In the genomic region with DNA sequence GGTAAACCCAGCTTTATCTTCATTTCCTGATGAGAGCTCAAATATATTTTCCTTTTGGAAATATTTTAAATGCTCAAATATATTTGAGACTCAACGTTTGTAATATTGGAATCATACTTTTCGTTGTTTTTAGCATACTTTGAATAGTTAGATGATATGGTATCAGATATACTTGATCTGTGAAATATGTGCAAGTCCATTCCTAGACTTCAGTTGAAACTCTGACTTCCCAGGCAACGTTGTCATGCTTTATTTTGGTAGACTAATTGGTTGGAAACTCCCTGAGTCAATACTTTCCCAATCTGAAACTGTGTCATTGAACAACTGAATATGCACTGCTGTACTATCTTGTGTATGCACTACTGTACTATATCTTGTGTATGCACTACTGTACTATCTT, we compare ENCODE assay signal across 13 cellular contexts.
DNase-seq lines count a peak whose midpoint lies in the region; ATAC-seq and TF ChIP-seq lines count a peak whose summit lies in the region.
"Had no signal": no experiment of that assay in that cellular context is flagged by ENCODE, and none has a peak within 500 bp of the region (broad histone marks: within the 10 kb centered on the region; RNA-seq: fewer than 3 reads in every experiment).

No MANE protein-coding gene starts in this region.

- H3K9me3 ChIP-seq in SK-N-SH, result no peaks in the 10 kb centered on the region
- H3K9me3 ChIP-seq: Caco-2 had no signal

- CTCF ChIA-PET in SK-N-SH (lab: Yijun Ruan, JAX), result no interaction called here

- H3K27me3 Mint-ChIP-seq in chondrocyte (ENCODE audit: low read depth), result no peaks in the 10 kb centered on the region
- H3K27me3 Mint-ChIP-seq in activated naive CD8-positive, alpha-beta T cell treated with anti-CD3 and anti-CD28 coated beads for 36 hours, result no peaks in the 10 kb centered on the region
- H3K27me3 Mint-ChIP-seq: CD8-positive, alpha-beta memory T cell had no signal

- ATAC-seq in SK-N-SH treated with all-trans-retinoic acid at 6 μM for 48 hours (no peak), GM19452 (IDR thresholded peaks at IDR 0.05; ENCODE audit: unreplicated experiment) (no peak), GM19463 (IDR thresholded peaks at IDR 0.05; ENCODE audit: unreplicated experiment) (no peak)
- ATAC-seq: HCT116 had no signal

- no peaks in the 10 kb centered on the region for H3K36me3 ChIP-seq in SK-N-SH (replicated peaks in 1 of 2; ENCODE audit: control insufficient read depth in 1 of 2, insufficient read depth in 2 of 2, low read length in 1 of 2)

- peaks cover 51% of the 10 kb centered on the region for H3K4me1 Mint-ChIP-seq in chondrocyte (ENCODE audit: low read depth)
- no peaks in the 10 kb centered on the region for H3K4me1 Mint-ChIP-seq in activated naive CD8-positive, alpha-beta T cell treated with anti-CD3 and anti-CD28 coated beads for 36 hours
- H3K4me1 Mint-ChIP-seq: CD8-positive, alpha-beta memory T cell had no signal

- POLR2A ChIA-PET in SK-N-SH (lab: Yijun Ruan, JAX), result no interaction called here

- H3K4me1 ChIP-seq in SK-N-SH (ENCODE audit: control insufficient read depth in 1 of 2, insufficient read depth in 2 of 2, low read depth in 1 of 2, low read length in 1 of 2), result no peaks in the 10 kb centered on the region; a peak in 1 of 4 replicates
- H3K4me1 ChIP-seq: Caco-2 had no signal

- DNase-seq in SK-N-SH (no peak), chondrocyte (ENCODE audit: low spot score) (no peak), hepatic stellate cell (ENCODE audit: low spot score) (peak; percentile 17)
- no peak for DNase-seq in activated naive CD8-positive, alpha-beta T cell treated with anti-CD3 and anti-CD28 coated beads for 36 hours
- DNase-seq: Caco-2; CD8-positive, alpha-beta memory T cell; DND-41; GDM1 had no signal

- H3K36me3 Mint-ChIP-seq in chondrocyte (ENCODE audit: low read depth), result no peaks in the 10 kb centered on the region
- no peaks in the 10 kb centered on the region for H3K36me3 Mint-ChIP-seq in activated naive CD8-positive, alpha-beta T cell treated with anti-CD3 and anti-CD28 coated beads for 36 hours
- H3K36me3 Mint-ChIP-seq: CD8-positive, alpha-beta memory T cell had no signal

- no peaks in the 10 kb centered on the region for H3K27me3 ChIP-seq in SK-N-SH (ENCODE audit: insufficient read depth)

- 22% methylated on average over 3 of the region's 3 CpGs for WGBS in SK-N-SH (ENCODE audit: low lambda C conversion rate)

- no peaks in the 10 kb centered on the region for H3K79me2 ChIP-seq in SK-N-SH (ENCODE audit: insufficient read depth)

- TF ChIP-seq RAD21 in SK-N-SH (IDR thresholded peaks at IDR 0.05; ENCODE audit: low read length), result no peak

- H4K20me1 ChIP-seq in SK-N-SH (ENCODE audit: insufficient read depth), result no peaks in the 10 kb centered on the region

- TF ChIP-seq CTCF in SK-N-SH (IDR thresholded peaks at IDR 0.05), result no peak
- no peak for TF ChIP-seq CTCF in chondrocyte (IDR thresholded peaks at IDR 0.05)

- no peak overlapping the region for H3K4me3 Mint-ChIP-seq in chondrocyte (ENCODE audit: unreplicated experiment)
- H3K4me3 Mint-ChIP-seq in activated naive CD8-positive, alpha-beta T cell treated with anti-CD3 and anti-CD28 coated beads for 36 hours, result no peak overlapping the region
- H3K4me3 Mint-ChIP-seq: CD8-positive, alpha-beta memory T cell had no signal

- H3K4me2 ChIP-seq in SK-N-SH, result no peak overlapping the region

- H3K27ac ChIP-seq in SK-N-SH (ENCODE audit: low read depth in 2 of 2, low read length in 1 of 2), result no peak overlapping the region
- H3K27ac ChIP-seq: 22Rv1 had no signal

- TF ChIP-seq EP300 in SK-N-SH (IDR thresholded peaks at IDR 0.05; ENCODE audit: borderline replicate concordance in 1 of 2, low read depth in 1 of 2, low read length in 1 of 2), result no peak

- H3K9me2 ChIP-seq in SK-N-SH, result no peaks in the 10 kb centered on the region

- 0 out of 2 replicates have a peak overlapping the region, but pooled peaks have one; percentile 22 for H2AFZ ChIP-seq in SK-N-SH (ENCODE audit: low read depth)

- peaks cover 3% of the 10 kb centered on the region for H3K9me3 Mint-ChIP-seq in chondrocyte (ENCODE audit: low read depth)
- H3K9me3 Mint-ChIP-seq in activated naive CD8-positive, alpha-beta T cell treated with anti-CD3 and anti-CD28 coated beads for 36 hours, result no peaks in the 10 kb centered on the region

- H3K27ac Mint-ChIP-seq in chondrocyte (ENCODE audit: unreplicated experiment), result peak overlapping the region; percentile 0
- no peak overlapping the region for H3K27ac Mint-ChIP-seq in activated naive CD8-positive, alpha-beta T cell treated with anti-CD3 and anti-CD28 coated beads for 36 hours
- H3K27ac Mint-ChIP-seq: CD8-positive, alpha-beta memory T cell had no signal

- no peaks in the 10 kb centered on the region for H3F3A ChIP-seq in SK-N-SH (replicated peaks; ENCODE audit: insufficient read depth)

- H3K9ac ChIP-seq in SK-N-SH, result no peak overlapping the region

- H3K4me3 ChIP-seq in SK-N-SH (ENCODE audit: low read depth in 2 of 2, low read length in 1 of 2), result no peak overlapping the region

TF ChIP-seq in SK-N-SH, 30 proteins besides CTCF, POLR2A, EP300 and RAD21:
- TF ChIP-seq TAF1 (IDR thresholded peaks at IDR 0.05; ENCODE audit: borderline replicate concordance, low read depth, low read length), result no peak
TF ChIP-seq in SK-N-SH: peak in this region for 0.

TF ChIP-seq in SK-N-SH treated with all-trans-retinoic acid at 6 μM for 48 hours, 23 proteins besides CTCF, POLR2A, EP300 and RAD21:
- TF ChIP-seq ARNTL (CRISPR knock-in tag; IDR thresholded peaks at IDR 0.05; ENCODE audit: borderline replicate concordance, low read depth), result no peak
- TF ChIP-seq CSDC2 (CRISPR knock-in tag; IDR thresholded peaks at IDR 0.05), result no peak
- TF ChIP-seq SNAI2 (CRISPR knock-in tag; IDR thresholded peaks at IDR 0.05), result no peak
- no peak for TF ChIP-seq ZNF565 (CRISPR knock-in tag; conservative IDR thresholded peaks at IDR 0.05; ENCODE audit: low read depth)
- TF ChIP-seq, protein P1, sequence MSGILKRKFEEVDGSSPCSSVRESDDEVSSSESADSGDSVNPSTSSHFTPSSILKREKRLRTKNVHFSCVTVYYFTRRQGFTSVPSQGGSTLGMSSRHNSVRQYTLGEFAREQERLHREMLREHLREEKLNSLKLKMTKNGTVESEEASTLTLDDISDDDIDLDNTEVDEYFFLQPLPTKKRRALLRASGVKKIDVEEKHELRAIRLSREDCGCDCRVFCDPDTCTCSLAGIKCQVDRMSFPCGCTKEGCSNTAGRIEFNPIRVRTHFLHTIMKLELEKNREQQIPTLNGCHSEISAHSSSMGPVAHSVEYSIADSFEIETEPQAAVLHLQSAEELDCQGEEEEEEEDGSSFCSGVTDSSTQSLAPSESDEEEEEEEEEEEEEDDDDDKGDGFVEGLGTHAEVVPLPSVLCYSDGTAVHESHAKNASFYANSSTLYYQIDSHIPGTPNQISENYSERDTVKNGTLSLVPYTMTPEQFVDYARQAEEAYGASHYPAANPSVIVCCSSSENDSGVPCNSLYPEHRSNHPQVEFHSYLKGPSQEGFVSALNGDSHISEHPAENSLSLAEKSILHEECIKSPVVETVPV (CRISPR knock-in tag; IDR thresholded peaks at IDR 0.05), result no peak
- TF ChIP-seq TOX (CRISPR knock-in tag; IDR thresholded peaks at IDR 0.05; ENCODE audit: borderline replicate concordance), result no peak
- TF ChIP-seq, protein P2, sequence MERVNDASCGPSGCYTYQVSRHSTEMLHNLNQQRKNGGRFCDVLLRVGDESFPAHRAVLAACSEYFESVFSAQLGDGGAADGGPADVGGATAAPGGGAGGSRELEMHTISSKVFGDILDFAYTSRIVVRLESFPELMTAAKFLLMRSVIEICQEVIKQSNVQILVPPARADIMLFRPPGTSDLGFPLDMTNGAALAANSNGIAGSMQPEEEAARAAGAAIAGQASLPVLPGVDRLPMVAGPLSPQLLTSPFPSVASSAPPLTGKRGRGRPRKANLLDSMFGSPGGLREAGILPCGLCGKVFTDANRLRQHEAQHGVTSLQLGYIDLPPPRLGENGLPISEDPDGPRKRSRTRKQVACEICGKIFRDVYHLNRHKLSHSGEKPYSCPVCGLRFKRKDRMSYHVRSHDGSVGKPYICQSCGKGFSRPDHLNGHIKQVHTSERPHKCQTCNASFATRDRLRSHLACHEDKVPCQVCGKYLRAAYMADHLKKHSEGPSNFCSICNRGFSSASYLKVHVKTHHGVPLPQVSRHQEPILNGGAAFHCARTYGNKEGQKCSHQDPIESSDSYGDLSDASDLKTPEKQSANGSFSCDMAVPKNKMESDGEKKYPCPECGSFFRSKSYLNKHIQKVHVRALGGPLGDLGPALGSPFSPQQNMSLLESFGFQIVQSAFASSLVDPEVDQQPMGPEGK (CRISPR knock-in tag; IDR thresholded peaks at IDR 0.05; ENCODE audit: borderline replicate concordance), result no peak
- TF ChIP-seq GLIS3 (CRISPR knock-in tag; IDR thresholded peaks at IDR 0.05), result no peak
